8 cellular contexts compared by ENCODE assay signal in the genomic region with DNA sequence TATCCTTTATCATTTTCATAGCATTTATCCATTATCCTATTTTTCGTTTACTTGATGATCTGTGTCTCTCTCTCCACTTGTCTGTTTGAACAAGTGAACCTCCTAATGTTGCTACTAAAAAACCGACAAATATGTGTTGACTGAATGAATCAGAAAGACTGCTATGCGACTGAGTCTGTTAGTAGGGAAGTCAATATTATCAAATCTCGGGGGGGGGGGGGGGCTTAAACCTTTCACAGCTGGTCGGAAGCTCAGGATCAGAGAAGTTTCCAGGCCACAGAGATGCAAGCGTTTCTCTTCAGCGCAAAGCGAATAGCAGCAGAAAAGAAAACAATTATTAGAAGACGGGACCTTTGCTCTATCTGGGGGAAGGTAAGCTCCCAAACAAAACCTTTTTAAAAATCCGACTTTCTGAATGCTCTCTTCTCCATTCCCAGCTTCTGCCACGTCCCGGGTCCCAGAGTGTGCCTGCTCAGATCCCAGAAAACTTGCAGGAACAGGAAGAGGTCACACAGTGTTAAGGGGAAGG. TPM values are rescaled to one million over a fixed set of nuclear protein-coding genes. Genes with fewer than 3 reads are reported as not detected.
DNase-seq lines count a peak whose midpoint lies in the region; ATAC-seq and TF ChIP-seq lines count a peak whose summit lies in the region.

No MANE protein-coding gene starts in this region.

- H3K36me3 ChIP-seq in left ventricle myocardium inferior (peaks cover 25% of the 10 kb centered on the region), adipocyte (ENCODE audit: control insufficient read depth, insufficient read depth, low read length, severe bottlenecking) (peaks cover 16% of the 10 kb centered on the region), kidney epithelial cell (ENCODE audit: control insufficient read depth, insufficient read depth, low read length) (no peaks in the 10 kb centered on the region), thymus (ENCODE audit: control insufficient read depth, insufficient read depth) (peaks cover 8% of the 10 kb centered on the region)

- H3K4me1 ChIP-seq in left ventricle myocardium inferior (peaks cover 33% of the 10 kb centered on the region), adipocyte (ENCODE audit: control insufficient read depth, insufficient read depth, low read length) (peaks cover 29% of the 10 kb centered on the region), thymus (ENCODE audit: control insufficient read depth, insufficient read depth, low read length) (peaks cover 9% of the 10 kb centered on the region)

- intact Hi-C loops in left ventricle myocardium inferior (cut with micrococcal nuclease) (no loop called here), cardiac septum (cut with DNase I) (loop anchor here (5.0 kb wide), 1 partner anchor 1590 kb away; the partner anchor contains the start of gene RGMB)

- H3K9me3 ChIP-seq in left ventricle myocardium inferior (replicated peaks): no peaks in the 10 kb centered on the region
- no peaks in the 10 kb centered on the region for H3K9me3 ChIP-seq in adipocyte (ENCODE audit: control insufficient read depth, low read length)
- H3K9me3 ChIP-seq in thymus (ENCODE audit: control insufficient read depth): no peaks in the 10 kb centered on the region

- H3K4me3 ChIP-seq in left ventricle myocardium inferior (peak overlapping the region; percentile 95), adipocyte (ENCODE audit: low read length) (peak overlapping the region; percentile 95), kidney epithelial cell (ENCODE audit: low read depth, low read length) (peak overlapping the region; percentile 71), thymus (ENCODE audit: low read length) (peak overlapping the region; percentile 71)

- 1% methylated on average over 12 of the region's 12 CpGs for WGBS in thymus

- H3K27me3 ChIP-seq in left ventricle myocardium inferior (ENCODE audit: low read depth): no peaks in the 10 kb centered on the region
- no peaks in the 10 kb centered on the region for H3K27me3 ChIP-seq in adipocyte (replicated peaks; ENCODE audit: control insufficient read depth, insufficient read depth, low read length)
- H3K27me3 ChIP-seq in kidney epithelial cell (ENCODE audit: control insufficient read depth, insufficient read depth, low read length): no peaks in the 10 kb centered on the region
- no peaks in the 10 kb centered on the region for H3K27me3 ChIP-seq in thymus (ENCODE audit: control insufficient read depth, insufficient read depth)

- H3K9ac ChIP-seq in adipocyte (ENCODE audit: low read length): peak overlapping the region; percentile 98

- no peak for ATAC-seq in HG02678 (IDR thresholded peaks at IDR 0.05; ENCODE audit: unreplicated experiment)

- TF ChIP-seq CTCF in left ventricle myocardium inferior (IDR thresholded peaks at IDR 0.05; ENCODE audit: borderline replicate concordance): no peak
- TF ChIP-seq CTCF in kidney epithelial cell (IDR thresholded peaks at IDR 0.05; ENCODE audit: insufficient read depth, low read length, poor library complexity, severe bottlenecking): no peak

- H3K27ac ChIP-seq in left ventricle myocardium inferior (replicated peaks): peak overlapping the region; percentile 98
- peak overlapping the region; percentile 84 for H3K27ac ChIP-seq in thymus (ENCODE audit: low read depth)

- DNase-seq in left ventricle myocardium inferior (no peak), cardiac septum (ENCODE audit: low spot score) (no peak), adipocyte (ENCODE audit: low read depth) (peak; percentile 43), kidney epithelial cell (ENCODE audit: low read depth) (no peak), cerebellar nuclear complex (lab: John Stamatoyannopoulos, UW) (no peak), NCI-H446 (lab: John Stamatoyannopoulos, UW) (no peak)

RNA-seq across cellular contexts. Expression of gene RIOK2, which starts 0.4 kb away (rescaled TPM):
- 21.1 TPM for total RNA-seq in left ventricle myocardium inferior
- total RNA-seq in cardiac septum: 19.2 TPM
- 25.6 and 30.6 TPM in 2 replicates for total RNA-seq in kidney epithelial cell
- 15.9 TPM for polyA plus RNA-seq in thymus

RNA-seq across cellular contexts. Expression of gene LIX1, which starts 40.2 kb away (rescaled TPM):
- total RNA-seq in left ventricle myocardium inferior (not detected), cardiac septum (not detected), kidney epithelial cell (0.07 TPM in 1 of 2 replicates, not detected in the other)
- 0.09 TPM for polyA plus RNA-seq in thymus
